Comparison of ENCODE assay signal across 9 cellular contexts in the genomic region with DNA sequence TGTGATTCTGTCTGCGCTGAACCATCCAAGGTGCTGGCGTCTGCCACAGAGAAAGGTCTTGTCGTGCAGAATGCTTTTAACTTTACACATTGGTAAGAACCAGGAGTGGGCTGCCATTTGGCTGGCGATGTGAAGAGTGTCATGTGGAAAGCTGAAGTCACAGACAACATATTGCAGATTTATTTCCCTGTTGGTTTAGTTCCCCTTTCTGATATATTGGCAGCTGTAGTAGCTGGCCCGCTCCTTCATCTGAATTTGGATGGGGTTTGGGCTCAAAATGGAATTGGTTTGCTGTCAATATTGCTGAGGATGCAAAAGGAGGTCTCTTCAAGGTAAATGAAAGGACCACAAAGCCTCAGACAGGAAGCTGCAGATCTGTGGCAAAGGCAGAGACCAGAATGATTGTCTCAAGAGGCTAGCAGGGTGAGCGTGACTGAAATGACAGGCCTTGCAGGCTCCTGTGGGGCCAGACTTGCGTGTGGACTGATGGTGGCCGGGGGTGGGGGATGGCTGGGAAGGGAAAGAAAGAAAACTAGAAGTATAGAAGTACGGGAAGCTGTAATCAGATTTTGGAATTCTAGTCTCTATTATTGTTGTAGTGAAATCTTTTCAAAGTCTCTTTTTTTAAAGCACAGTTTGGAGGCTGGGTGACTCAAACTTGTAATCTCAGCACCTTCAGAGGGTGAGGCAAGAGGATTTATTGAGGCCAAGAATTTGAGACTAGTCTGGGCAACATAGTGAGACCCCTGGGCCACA. TPM values are rescaled to one million over a fixed set of nuclear protein-coding genes. Genes with fewer than 3 reads are reported as not detected.
A peak's percentile ranks its signal among the peaks of the same experiment; 100 is the strongest.
DNase-seq lines count a peak whose midpoint lies in the region; ATAC-seq and TF ChIP-seq lines count a peak whose summit lies in the region.
"Had no signal": no experiment of that assay in that cellular context is flagged by ENCODE, and none has a peak within 500 bp of the region (broad histone marks: within the 10 kb centered on the region; RNA-seq: fewer than 3 reads in every experiment).

No MANE protein-coding gene starts in this region.

- H3K4me1 Mint-ChIP-seq in CD4-positive, alpha-beta T cell (ENCODE audit: low read depth), result peaks cover 68% of the 10 kb centered on the region
- peaks cover 66% of the 10 kb centered on the region for H3K4me1 Mint-ChIP-seq in activated CD8-positive, alpha-beta T cell treated with anti-CD3 and anti-CD28 coated beads, Interleukin-2, amount 10 ng/mL, durations not matched to agents 7 days and 5 days (ENCODE audit: low read depth)
- no peaks in the 10 kb centered on the region for H3K4me1 Mint-ChIP-seq in H9

- H3K79me2 ChIP-seq in H9 (ENCODE audit: insufficient read depth, low read length), result no peaks in the 10 kb centered on the region

- H3K9me3 Mint-ChIP-seq in CD4-positive, alpha-beta T cell, result peaks cover 2% of the 10 kb centered on the region
- H3K9me3 Mint-ChIP-seq in activated CD8-positive, alpha-beta T cell treated with anti-CD3 and anti-CD28 coated beads, Interleukin-2, amount 10 ng/mL, durations not matched to agents 7 days and 5 days (ENCODE audit: insufficient read depth), result peaks cover 5% of the 10 kb centered on the region
- no peaks in the 10 kb centered on the region for H3K9me3 Mint-ChIP-seq in H9
- H3K9me3 Mint-ChIP-seq: neural crest cell had no signal

- no peaks in the 10 kb centered on the region for H3K23me2 ChIP-seq in H9 (ENCODE audit: insufficient read length, low read depth, low read length, poor library complexity, severe bottlenecking)

- H2AFZ ChIP-seq in H9 (ENCODE audit: low read length), result no peak overlapping the region

- peak overlapping the region; percentile 33 for H3K27ac ChIP-seq in CD4-positive, alpha-beta T cell (ENCODE audit: low read depth, low read length)
- H3K27ac ChIP-seq in neutrophil (peak overlapping the region; percentile 41), brain microvascular endothelial cell (no peak overlapping the region), H9 (ENCODE audit: insufficient read length, low read depth, low read length) (no peak overlapping the region)

- no peaks in the 10 kb centered on the region for H3K27me3 ChIP-seq in CD4-positive, alpha-beta T cell (ENCODE audit: control insufficient read depth, insufficient read depth, low read length)
- H3K27me3 ChIP-seq in neutrophil (no peaks in the 10 kb centered on the region), brain microvascular endothelial cell (replicated peaks) (no peaks in the 10 kb centered on the region), H9 (ENCODE audit: insufficient read depth, low read length) (no peaks in the 10 kb centered on the region)

- no peak overlapping the region for H2BK12ac ChIP-seq in H9 (ENCODE audit: insufficient read length, low read depth, low read length)

- intact Hi-C loops in CD4-positive, alpha-beta T cell (cut with DNase I, micrococcal nuclease), result no loop called here

- no peak overlapping the region for H2AK5ac ChIP-seq in H9 (ENCODE audit: insufficient read length, low read length)

- no peaks in the 10 kb centered on the region for H3K36me3 Mint-ChIP-seq in CD4-positive, alpha-beta T cell (ENCODE audit: low read depth)
- peaks cover 25% of the 10 kb centered on the region for H3K36me3 Mint-ChIP-seq in activated CD8-positive, alpha-beta T cell treated with anti-CD3 and anti-CD28 coated beads, Interleukin-2, amount 10 ng/mL, durations not matched to agents 7 days and 5 days (ENCODE audit: low read depth)
- H3K36me3 Mint-ChIP-seq in H9 (ENCODE audit: insufficient read depth in 1 of 3, low read depth in 3 of 3), result no peaks in the 10 kb centered on the region

- H2BK20ac ChIP-seq in H9 (ENCODE audit: low read depth, low read length, poor library complexity, severe bottlenecking), result no peak overlapping the region

- H3K4me3 ChIP-seq in neutrophil (ENCODE audit: low read depth in 1 of 2, low read length in 1 of 2), result no peak overlapping the region
- no peak overlapping the region for H3K4me3 ChIP-seq in brain microvascular endothelial cell (ENCODE audit: low read depth, low read length)

- H4K8ac ChIP-seq in H9 (replicated peaks; ENCODE audit: insufficient read length, low read depth, low read length), result no peak overlapping the region

- no peak overlapping the region for H3K4ac ChIP-seq in H9 (ENCODE audit: low read depth, low read length)

- no peaks in the 10 kb centered on the region for H3K79me1 ChIP-seq in H9 (ENCODE audit: insufficient read depth, low read depth, low read length, poor library complexity, severe bottlenecking)

- no peaks in the 10 kb centered on the region for H4K20me1 ChIP-seq in H9 (ENCODE audit: control insufficient read depth, insufficient read depth, insufficient read length)

- H3K56ac ChIP-seq in H9 (ENCODE audit: insufficient read length, low read depth, low read length), result no peak overlapping the region

- in situ Hi-C loops in brain microvascular endothelial cell (cut with HindIII; ENCODE audit: low pct_ligation_motif_present, low sequenced_read_pairs), result no loop called here

- no peak overlapping the region for H3K23ac ChIP-seq in H9 (ENCODE audit: insufficient read length, low read depth, low read length)

- no peaks in the 10 kb centered on the region for H3K27me3 Mint-ChIP-seq in CD4-positive, alpha-beta T cell
- H3K27me3 Mint-ChIP-seq in activated CD8-positive, alpha-beta T cell treated with anti-CD3 and anti-CD28 coated beads, Interleukin-2, amount 10 ng/mL, durations not matched to agents 7 days and 5 days (ENCODE audit: low read depth), result no peaks in the 10 kb centered on the region
- H3K27me3 Mint-ChIP-seq in H9 (ENCODE audit: low read depth), result no peaks in the 10 kb centered on the region; the same call in 1 of the 2 replicates

- no peak overlapping the region for H3K9ac ChIP-seq in H9 (ENCODE audit: extremely low read depth, insufficient read length, low read length)

- H4K91ac ChIP-seq in H9 (ENCODE audit: insufficient read length, low read depth, low read length), result no peak overlapping the region

- H3K27ac Mint-ChIP-seq in CD4-positive, alpha-beta T cell, result peak overlapping the region; percentile 93
- peak overlapping the region; percentile 96 for H3K27ac Mint-ChIP-seq in activated CD8-positive, alpha-beta T cell treated with anti-CD3 and anti-CD28 coated beads, Interleukin-2, amount 10 ng/mL, durations not matched to agents 7 days and 5 days
- H3K27ac Mint-ChIP-seq in H9, result 0 out of 7 replicates have a peak overlapping the region, but pooled peaks of 1 of the 3 experiments have one; percentile 54

- H4K5ac ChIP-seq in H9 (ENCODE audit: insufficient read length, low read depth, low read length), result no peak overlapping the region

- H3K4me1 ChIP-seq in neutrophil (ENCODE audit: control insufficient read depth in 1 of 2, insufficient read depth in 1 of 2, low read depth in 1 of 2, low read length in 1 of 2), result peaks cover 9 to 24% of the 10 kb centered on the region in 2 experiments
- H3K4me1 ChIP-seq in H9 (ENCODE audit: insufficient read depth, low read length), result no peaks in the 10 kb centered on the region

- H3K4me2 ChIP-seq in H9 (ENCODE audit: insufficient read depth, insufficient read length, low read length), result no peak overlapping the region

- H2BK120ac ChIP-seq in H9 (ENCODE audit: low read depth, low read length, poor library complexity, severe bottlenecking), result no peak overlapping the region

- no peak overlapping the region for H2BK15ac ChIP-seq in H9 (ENCODE audit: low read depth, low read length)

- WGBS in H9 (ENCODE audit: extremely low coverage, insufficient read length, low lambda C conversion rate), result no CpG with 5 or more reads among the region's 9 CpGs

- H3K36me3 ChIP-seq in neutrophil (no peaks in the 10 kb centered on the region), brain microvascular endothelial cell (replicated peaks) (no peaks in the 10 kb centered on the region)

- no peaks in the 10 kb centered on the region for H3K9me3 ChIP-seq in CD4-positive, alpha-beta T cell (ENCODE audit: control insufficient read depth, low read length)
- H3K9me3 ChIP-seq in neutrophil (no peaks in the 10 kb centered on the region), H9 (ENCODE audit: control insufficient read depth, low read depth, low read length) (no peaks in the 10 kb centered on the region)

- ATAC-seq in CD4-positive, alpha-beta T cell (ENCODE audit: poor library complexity), result peak; percentile 83
- ATAC-seq in GM19397 (IDR thresholded peaks at IDR 0.05; ENCODE audit: unreplicated experiment) (peak; percentile 92), HG03378 (IDR thresholded peaks at IDR 0.05; ENCODE audit: unreplicated experiment) (peak; percentile 97)
- peak; percentile 92 for ATAC-seq in activated CD8-positive, alpha-beta T cell treated with anti-CD3 and anti-CD28 coated beads, Interleukin-2, amount 10 ng/mL, durations not matched to agents 7 days and 5 days

- POLR2A ChIA-PET in CD4-positive, alpha-beta T cell (lab: Charles Lee), result interaction anchor here (0.8 to 1.9 kb wide), 6 partner anchors 10 to 1025 kb away, joined by 3 to 10 read pairs (median 5); no protein-coding TSS in a partner anchor
- POLR2A ChIA-PET in activated CD8-positive, alpha-beta T cell treated with anti-CD3 and anti-CD28 coated beads, Interleukin-2, amount 10 ng/mL, durations not matched to agents 7 days and 5 days (lab: Charles Lee), result interaction anchor here (0.7 to 1.6 kb wide), 6 partner anchors 11 to 293 kb away, joined by 3 to 7 read pairs (median 4); no protein-coding TSS in a partner anchor

- H3K14ac ChIP-seq in H9 (ENCODE audit: insufficient read depth, low read length), result no peak overlapping the region

- no peak for TF ChIP-seq CTCF in CD4-positive, alpha-beta T cell (IDR thresholded peaks at IDR 0.05)
- TF ChIP-seq CTCF in neutrophil (IDR thresholded peaks at IDR 0.05) (no peak), brain microvascular endothelial cell (IDR thresholded peaks at IDR 0.05; ENCODE audit: low read depth, low read length, missing control alignments) (no peak), H9 (conservative IDR thresholded peaks at IDR 0.05) (no peak)

- H3K4me3 Mint-ChIP-seq in CD4-positive, alpha-beta T cell, result peak overlapping the region; percentile 81
- H3K4me3 Mint-ChIP-seq in activated CD8-positive, alpha-beta T cell treated with anti-CD3 and anti-CD28 coated beads, Interleukin-2, amount 10 ng/mL, durations not matched to agents 7 days and 5 days, result peak overlapping the region; percentile 61
- no peak overlapping the region for H3K4me3 Mint-ChIP-seq in H9
- H3K4me3 Mint-ChIP-seq: neural crest cell had no signal

- H3T11ph ChIP-seq in H9 (ENCODE audit: low read length), result no peak overlapping the region

- H3K18ac ChIP-seq in H9 (ENCODE audit: insufficient read length, low read depth, low read length), result no peak overlapping the region

- DNase-seq in CD4-positive, alpha-beta T cell, result peak in 7 of 10 experiments; percentile 16 to 39 (median 28)
- peak; percentile 83 for DNase-seq in activated CD8-positive, alpha-beta T cell treated with anti-CD3 and anti-CD28 coated beads, Interleukin-2, amount 10 ng/mL, durations not matched to agents 7 days and 5 days
- DNase-seq in cortex of kidney (lab: John Stamatoyannopoulos, UW) (no peak), brain microvascular endothelial cell (no peak), H9 (no peak)

- CTCF ChIA-PET in CD4-positive, alpha-beta T cell (lab: Charles Lee), result interaction anchor here (0.7 to 3.9 kb wide), 4 partner anchors 12 to 65 kb away, joined by 3 to 12 read pairs (median 4); no protein-coding TSS in a partner anchor
- CTCF ChIA-PET in activated CD8-positive, alpha-beta T cell treated with anti-CD3 and anti-CD28 coated beads, Interleukin-2, amount 10 ng/mL, durations not matched to agents 7 days and 5 days (lab: Charles Lee), result interaction anchor here (1.0 to 4.1 kb wide), 7 partner anchors 12 to 1033 kb away, joined by 3 to 17 read pairs (median 6); no protein-coding TSS in a partner anchor

- H2BK5ac ChIP-seq in H9 (ENCODE audit: insufficient read length, low read length), result no peak overlapping the region

RNA-seq across cellular contexts. Expression of gene CD180, which starts 25.1 kb away (rescaled TPM):
- under 1 TPM in 1 of 2 experiments, not detected in 1; 0.08 TPM for total RNA-seq in CD4-positive, alpha-beta T cell
- not detected for total RNA-seq in activated CD8-positive, alpha-beta T cell treated with anti-CD3 and anti-CD28 coated beads, Interleukin-2, amount 10 ng/mL, durations not matched to agents 7 days and 5 days
- not detected in 2 replicates for total RNA-seq in H9 (2021)
- total RNA-seq: neural crest cell had no signal

Comparison
In these comparisons a context has a peak if more than half of its experiments do, and no peak if none do; other contexts are left out.
1. DNase-seq: peak in CD4-positive, alpha-beta T cell (7 of 10) and activated CD8-positive, alpha-beta T cell treated with anti-CD3 and anti-CD28 coated beads, Interleukin-2, amount 10 ng/mL, durations not matched to agents 7 days and 5 days (single experiment); none in cortex of kidney (single experiment), brain microvascular endothelial cell (single experiment) and H9 (single experiment).
2. H3K27ac ChIP-seq: peak in CD4-positive, alpha-beta T cell (single experiment) and neutrophil (single experiment); none in brain microvascular endothelial cell (single experiment) and H9 (single experiment).
3. H3K4me3 Mint-ChIP-seq: peak in CD4-positive, alpha-beta T cell (single experiment) and activated CD8-positive, alpha-beta T cell treated with anti-CD3 and anti-CD28 coated beads, Interleukin-2, amount 10 ng/mL, durations not matched to agents 7 days and 5 days (single experiment); none in H9 (0 of 2).
4. Peak in every context shown above with its lines, with median percentiles within 50 percentile points of each other: ATAC-seq.